ENCODE assay signal across 10 cellular contexts in genomic region chr6:88705601-88706000, GRCh38.
A peak's percentile ranks its signal among the peaks of the same experiment; 100 is the strongest.
DNase-seq lines count a peak whose midpoint lies in the region; ATAC-seq and TF ChIP-seq lines count a peak whose summit lies in the region.
"Had no signal": no experiment of that assay in that cellular context is flagged by ENCODE, and none has a peak within 500 bp of the region (broad histone marks: within the 10 kb centered on the region; RNA-seq: fewer than 3 reads in every experiment).

No MANE protein-coding gene starts in this region.

- peak overlapping the region; percentile 18; the same call in 1 of the 2 replicates for H3K4me2 ChIP-seq in OCI-LY7 (ENCODE audit: low read length)
- H3K4me2 ChIP-seq: BLaER1 treated with 17β-estradiol and CSF1 and Interleukin-3, amounts not matched to agents 10 nM and 100 nM had no signal

- ATAC-seq in GM18498 (IDR thresholded peaks at IDR 0.05; ENCODE audit: unreplicated experiment) = peak; percentile 87
- ATAC-seq in GM19468 (IDR thresholded peaks at IDR 0.05; ENCODE audit: extremely low read depth, unreplicated experiment) = peak; percentile 66
- peak; percentile 81 for ATAC-seq in HG03045 (IDR thresholded peaks at IDR 0.05; ENCODE audit: unreplicated experiment)

- POLR2A ChIA-PET in OCI-LY7 (lab: Charles Lee) = no interaction called here

- BruUV-seq in OCI-LY7 (replicated peaks; lab: Mats Ljungman, UMichigan) = no TSS peak

- CTCF ChIA-PET in OCI-LY7 (lab: Charles Lee; ENCODE audit: unreplicated experiment) = no interaction called here

- TF ChIP-seq CTCF in OCI-LY7 (conservative IDR thresholded peaks at IDR 0.05; ENCODE audit: low read length) (no peak), left ventricle myocardium inferior (IDR thresholded peaks at IDR 0.05; ENCODE audit: borderline replicate concordance) (no peak)

- H3K4me1 ChIP-seq in OCI-LY7 (ENCODE audit: insufficient read depth, low read length, poor library complexity, severe bottlenecking) (peaks cover 11% of the 10 kb centered on the region), left ventricle myocardium inferior (no peaks in the 10 kb centered on the region)
- H3K4me1 ChIP-seq: BLaER1 treated with 17β-estradiol and CSF1 and Interleukin-3, amounts not matched to agents 10 nM and 100 nM had no signal

- H3K9me2 ChIP-seq in OCI-LY7 (ENCODE audit: insufficient read depth, low read length) = no peaks in the 10 kb centered on the region

- no peak overlapping the region for H2AFZ ChIP-seq in OCI-LY7 (ENCODE audit: low read length)

- H3K27ac ChIP-seq in OCI-LY7 (ENCODE audit: low read depth, low read length, poor library complexity, severe bottlenecking) (no peak overlapping the region), left ventricle myocardium inferior (replicated peaks) (no peak overlapping the region)
- H3K27ac ChIP-seq: BLaER1 treated with 17β-estradiol and CSF1 and Interleukin-3, amounts not matched to agents 10 nM and 100 nM had no signal

- intact Hi-C loops in OCI-LY7 (cut with micrococcal nuclease; ENCODE audit: unreplicated experiment) = no loop called here
- intact Hi-C loops in left ventricle myocardium inferior (cut with micrococcal nuclease) = no loop called here

- H3K27me3 ChIP-seq in left ventricle myocardium inferior (ENCODE audit: low read depth) = no peaks in the 10 kb centered on the region
- H3K27me3 ChIP-seq: BLaER1 treated with 17β-estradiol and CSF1 and Interleukin-3, amounts not matched to agents 10 nM and 100 nM had no signal

- H3K36me3 ChIP-seq in OCI-LY7 (ENCODE audit: insufficient read depth, low read length) (peaks cover 4% of the 10 kb centered on the region; the same call in 1 of the 2 replicates), left ventricle myocardium inferior (no peaks in the 10 kb centered on the region)
- H3K36me3 ChIP-seq: BLaER1 treated with 17β-estradiol and CSF1 and Interleukin-3, amounts not matched to agents 10 nM and 100 nM had no signal

- no peaks in the 10 kb centered on the region for H3K79me2 ChIP-seq in OCI-LY7 (ENCODE audit: insufficient read depth, low read depth, low read length)

- H4K20me1 ChIP-seq in OCI-LY7 (ENCODE audit: insufficient read depth, low read length) = no peaks in the 10 kb centered on the region
- H4K20me1 ChIP-seq: BLaER1 treated with 17β-estradiol and CSF1 and Interleukin-3, amounts not matched to agents 10 nM and 100 nM had no signal

- no peaks in the 10 kb centered on the region; the same call in 1 of the 2 replicates for H3K9me3 ChIP-seq in OCI-LY7 (ENCODE audit: low read length)
- no peaks in the 10 kb centered on the region for H3K9me3 ChIP-seq in left ventricle myocardium inferior (replicated peaks)

- H3K4me3 ChIP-seq in OCI-LY7 (ENCODE audit: low read depth, low read length, poor library complexity, severe bottlenecking) (no peak overlapping the region), left ventricle myocardium inferior (no peak overlapping the region)
- H3K4me3 ChIP-seq: BLaER1 treated with 17β-estradiol and CSF1 and Interleukin-3, amounts not matched to agents 10 nM and 100 nM had no signal

- DNase-seq in OCI-LY7 (ENCODE audit: low spot score) (peak; percentile 7), activated gamma-delta T cell treated with Interleukin-2 at 50 U/mL for 16 hours (no peak), NCI-H82 treated with DMSO at 0.1 percent for 48 hours (lab: John Stamatoyannopoulos, UW; ENCODE audit: unreplicated experiment) (no peak), left ventricle myocardium inferior (no peak), NCI-H187 treated with DMSO at 0.1 percent for 48 hours (lab: John Stamatoyannopoulos, UW) (no peak)
- DNase-seq: anterior cingulate cortex had no signal
